Comparison of ENCODE assay signal across 11 cellular contexts in genomic region chr4:54062392-54062791, GRCh38. TPM values are rescaled to one million over a fixed set of nuclear protein-coding genes. Genes with fewer than 3 reads are reported as not detected.
DNase-seq lines count a peak whose midpoint lies in the region; ATAC-seq and TF ChIP-seq lines count a peak whose summit lies in the region.
"Had no signal": no experiment of that assay in that cellular context is flagged by ENCODE, and none has a peak within 500 bp of the region (broad histone marks: within the 10 kb centered on the region; RNA-seq: fewer than 3 reads in every experiment).

No MANE protein-coding gene starts in this region.

- H3K27ac ChIP-seq in heart right ventricle (peak overlapping the region in 4 of 10 donors; percentile 3 to 99 (median 94)), mucosa of rectum (ENCODE audit: low read depth in 2 of 2, low read length in 2 of 2) (no peak overlapping the region), uterus (peak overlapping the region in 1 of 2 donors; percentile 95), body of pancreas (no peak overlapping the region)

- H3K9ac ChIP-seq in mucosa of rectum (ENCODE audit: low read depth in 1 of 2, low read length in 2 of 2) = no peak overlapping the region

- WGBS in heart right ventricle, 2 donors = 68% methylated on average over 3 of the region's 3 CpGs
- WGBS in body of pancreas, 2 donors = 35 to 39% methylated on average over 3 of the region's 3 CpGs

- H3K27ac Mint-ChIP-seq in MCF 10A (ENCODE audit: low read depth, unreplicated experiment) = peak overlapping the region; percentile 97

- H3K36me3 ChIP-seq in heart right ventricle (no peaks in the 10 kb centered on the region), mucosa of rectum (ENCODE audit: control insufficient read depth in 2 of 2, insufficient read depth in 2 of 2, low read length in 2 of 2) (no peaks in the 10 kb centered on the region), uterus (no peaks in the 10 kb centered on the region), body of pancreas (replicated peaks in 1 of 2; ENCODE audit: insufficient read depth in 1 of 2, low read depth in 2 of 2) (no peaks in the 10 kb centered on the region)

- no peaks in the 10 kb centered on the region for H3K27me3 Mint-ChIP-seq in MCF 10A (ENCODE audit: insufficient read depth, unreplicated experiment)

- CTCF ChIA-PET in MCF 10A (lab: Yijun Ruan, JAX) = interaction anchor here (1.2 to 2.5 kb wide), 5 partner anchors 11 to 171 kb away, joined by 3 to 12 read pairs (median 4); no protein-coding TSS in a partner anchor

- DNase-seq in heart right ventricle = no peak
- no peak for DNase-seq in left ventricle myocardium superior
- DNase-seq in MCF 10A (ENCODE audit: unreplicated experiment) = no peak
- no peak for DNase-seq in uterus
- no peak for DNase-seq in SKM-1 (lab: John Stamatoyannopoulos, UW; ENCODE audit: unreplicated experiment)
- DNase-seq in AML-193 (lab: John Stamatoyannopoulos, UW) = no peak
- DNase-seq in body of pancreas = no peak

- ATAC-seq in heart right ventricle (no peak), left ventricle myocardium superior (no peak), body of pancreas (no peak)

- TF ChIP-seq POLR2A in uterus (IDR thresholded peaks at IDR 0.05) (no peak), body of pancreas (IDR thresholded peaks at IDR 0.05) (no peak)

- POLR2A ChIA-PET in MCF 10A (lab: Yijun Ruan, JAX) = interaction anchor here (0.6 to 3.2 kb wide), 13 partner anchors 9 to 1343 kb away, joined by 3 to 18 read pairs (median 5); no protein-coding TSS in a partner anchor

- H3K4me1 Mint-ChIP-seq in MCF 10A (ENCODE audit: insufficient read depth, unreplicated experiment) = peaks cover 43% of the 10 kb centered on the region

- H3K9me3 ChIP-seq in heart right ventricle (no peaks in the 10 kb centered on the region), mucosa of rectum (ENCODE audit: control insufficient read depth in 2 of 2, low read length in 2 of 2) (no peaks in the 10 kb centered on the region), uterus (no peaks in the 10 kb centered on the region), body of pancreas (no peaks in the 10 kb centered on the region)

- H3K4me1 ChIP-seq in heart right ventricle = peaks cover 3 to 79% (median 74%) of the 10 kb centered on the region in 9 donors
- H3K4me1 ChIP-seq in mucosa of rectum (ENCODE audit: control insufficient read depth in 2 of 2, insufficient read depth in 2 of 2, low read length in 2 of 2) = peaks cover 19 to 33% of the 10 kb centered on the region in 2 donors
- H3K4me1 ChIP-seq in uterus = peaks cover 0 to 3% of the 10 kb centered on the region in 2 donors
- peaks cover 55% of the 10 kb centered on the region for H3K4me1 ChIP-seq in body of pancreas

- BruUV-seq in MCF 10A (replicated peaks; lab: Mats Ljungman, UMichigan) = no TSS peak

- H3K4me3 Mint-ChIP-seq in MCF 10A (ENCODE audit: unreplicated experiment) = peak overlapping the region; percentile 89

- H3K36me3 Mint-ChIP-seq in MCF 10A (ENCODE audit: insufficient read depth, unreplicated experiment) = peaks cover 5% of the 10 kb centered on the region

- TF ChIP-seq CTCF in heart right ventricle (IDR thresholded peaks at IDR 0.05) (no peak), MCF 10A (IDR thresholded peaks at IDR 0.05; ENCODE audit: unreplicated experiment) (no peak), uterus (IDR thresholded peaks at IDR 0.05) (no peak), body of pancreas (IDR thresholded peaks at IDR 0.05) (no peak)

- H3K4me3 ChIP-seq in heart right ventricle (peak overlapping the region; percentile 67 to 100 (median 94)), mucosa of rectum (ENCODE audit: low read length in 2 of 2) (peak overlapping the region; percentile 92 to 98), uterus (peak overlapping the region; percentile 18 to 100), body of pancreas (no peak overlapping the region)

- no peaks in the 10 kb centered on the region for H3K27me3 ChIP-seq in heart right ventricle
- no peaks in the 10 kb centered on the region for H3K27me3 ChIP-seq in mucosa of rectum (ENCODE audit: control insufficient read depth in 2 of 2, insufficient read depth in 2 of 2, low read length in 2 of 2)
- H3K27me3 ChIP-seq in uterus = no peaks in the 10 kb centered on the region
- no peaks in the 10 kb centered on the region for H3K27me3 ChIP-seq in body of pancreas

- no peaks in the 10 kb centered on the region for H3K9me3 Mint-ChIP-seq in MCF 10A (ENCODE audit: unreplicated experiment)

- intact Hi-C loops in heart right ventricle (cut with DNase I) (loop anchor here in 2 of 10 donors (5.0 to 10.0 kb wide), 2 partner anchors 152 to 155 kb away; no protein-coding TSS in a partner anchor), left ventricle myocardium superior (cut with micrococcal nuclease) (no loop called here), MCF 10A (cut with micrococcal nuclease) (loop anchor here (2.0 to 5.0 kb wide), 2 partner anchors 102 to 130 kb away; no protein-coding TSS in a partner anchor), uterus (cut with DNase I; ENCODE audit: low total_unique reads) (no loop called here), body of pancreas (cut with DNase I) (no loop called here)

RNA-seq across cellular contexts. Expression of gene CHIC2, which starts 2.0 kb away (rescaled TPM):
- total RNA-seq in heart right ventricle (10 to 100 TPM in 5 of 10 donors, 1 to 10 TPM in 5; 6.0 to 12.6 (median 9.3) TPM), left ventricle myocardium superior (6.7 TPM), MCF 10A (2022) (59.4 and 59.6 TPM in 2 replicates), uterus (10 to 100 TPM; 26.0 to 80.2 (median 52.8) TPM), body of pancreas (10 to 100 TPM in 1 of 2 donors, 1 to 10 TPM in 1; 6.9 to 18.9 TPM)
- 10 to 100 TPM in 1 of 2 donors, 1 to 10 TPM in 1; 5.6 to 13.5 TPM for polyA plus RNA-seq in heart right ventricle

RNA-seq across cellular contexts. Expression of gene GSX2, which starts 37.6 kb away (rescaled TPM):
- total RNA-seq in heart right ventricle = not detected
- polyA plus RNA-seq in heart right ventricle = not detected
- not detected for total RNA-seq in left ventricle myocardium superior
- not detected in 2 replicates for total RNA-seq in MCF 10A (2022)
- total RNA-seq in uterus = not detected
- total RNA-seq in body of pancreas = not detected
- total RNA-seq: Daoy, H4 had no signal
- polyA plus RNA-seq: adipose tissue had no signal

Comparison
In these comparisons a context has a peak if more than half of its experiments do, and no peak if none do; other contexts are left out.
1. H3K4me3 ChIP-seq: peak in heart right ventricle (10 of 10), mucosa of rectum (2 of 2) and uterus (2 of 2); none in body of pancreas (0 of 2).